Comparison of ENCODE assay signal across 1 cellular context in genomic region chr1:149887456-149888159, GRCh38.
TF ChIP-seq lines count a peak whose summit lies in the region.

No MANE protein-coding gene starts in this region.

TF ChIP-seq in GM12878, 131 proteins besides CTCF, POLR2A, EP300 and RAD21 (continued from another document and continues in another):
- no peak for TF ChIP-seq ZNF592 (IDR thresholded peaks at IDR 0.05)
- TF ChIP-seq RFX5 (IDR thresholded peaks at IDR 0.05; ENCODE audit: low read depth, low read length) = 0 out of 2 replicates have a peak, but pooled peaks have one; percentile 32
- peak; percentile 54; the same call in 1 of the 2 replicates for TF ChIP-seq CHD2 (IDR thresholded peaks at IDR 0.05; ENCODE audit: borderline replicate concordance, low read depth, low read length)
- peak; percentile 97 for TF ChIP-seq MLLT1 (IDR thresholded peaks at IDR 0.05)
- TF ChIP-seq HCFC1 (IDR thresholded peaks at IDR 0.05; ENCODE audit: low read length) = no peak
- peak; percentile 36; the same call in 1 of the 2 replicates for TF ChIP-seq MXI1 (IDR thresholded peaks at IDR 0.05; ENCODE audit: low read depth, low read length)
- TF ChIP-seq SMC3 (IDR thresholded peaks at IDR 0.05; ENCODE audit: borderline replicate concordance, low read length) = no peak
- no peak for TF ChIP-seq CHD1 (IDR thresholded peaks at IDR 0.05; ENCODE audit: low read depth, low read length)
- TF ChIP-seq KAT2A (conservative IDR thresholded peaks at IDR 0.05; ENCODE audit: control insufficient read depth, low read depth, low read length) = peak; percentile 70
- TF ChIP-seq HDAC2 (IDR thresholded peaks at IDR 0.05) = no peak
- TF ChIP-seq POLR2AphosphoS5 (IDR thresholded peaks at IDR 0.05; ENCODE audit: low read length) = peak; percentile 94
- peak; percentile 75 for TF ChIP-seq CREB1 (IDR thresholded peaks at IDR 0.05; ENCODE audit: low read depth)
- peak; percentile 58 for TF ChIP-seq PRDM15 (CRISPR knock-in tag; IDR thresholded peaks at IDR 0.05)
- no peak for TF ChIP-seq ATF2 (IDR thresholded peaks at IDR 0.05; ENCODE audit: low read length)
- TF ChIP-seq SIN3A (IDR thresholded peaks at IDR 0.05; ENCODE audit: low read depth, low read length) = 0 out of 2 replicates have a peak, but pooled peaks have one; percentile 59
- TF ChIP-seq NFIC (IDR thresholded peaks at IDR 0.05; ENCODE audit: low read depth, low read length) = no peak
- TF ChIP-seq NKRF (conservative IDR thresholded peaks at IDR 0.05) = peak; percentile 64
- TF ChIP-seq POLR2AphosphoS2 (IDR thresholded peaks at IDR 0.05; ENCODE audit: low read depth, low read length) = peak; percentile 95
- TF ChIP-seq ETV6 (conservative IDR thresholded peaks at IDR 0.05 in 1 of 2, IDR thresholded peaks at IDR 0.05 in 1 of 2; ENCODE audit: borderline replicate concordance in 1 of 2, low read depth in 1 of 2) = no peak
- no peak for TF ChIP-seq CEBPZ (IDR thresholded peaks at IDR 0.05; ENCODE audit: low read depth, low read length)
- TF ChIP-seq HSF1 (IDR thresholded peaks at IDR 0.05; ENCODE audit: low read depth, low read length) = no peak
- no peak for TF ChIP-seq ASH2L (IDR thresholded peaks at IDR 0.05; ENCODE audit: borderline replicate concordance, low read depth)
- TF ChIP-seq BHLHE40 (IDR thresholded peaks at IDR 0.05; ENCODE audit: borderline replicate concordance in 1 of 2, low read depth in 2 of 2, low read length in 1 of 2) = peak in 1 of 2 experiments; percentile 28; a peak in 2 of 4 replicates
- no peak for TF ChIP-seq RBBP5 (conservative IDR thresholded peaks at IDR 0.05)
- no peak for TF ChIP-seq E2F8 (IDR thresholded peaks at IDR 0.05; ENCODE audit: low read depth, partially characterized antibody)
- no peak for TF ChIP-seq HDAC6 (IDR thresholded peaks at IDR 0.05; ENCODE audit: unreplicated experiment)
- TF ChIP-seq PKNOX1 (IDR thresholded peaks at IDR 0.05) = no peak
